1 cellular context compared by ENCODE assay signal in genomic region chr1:234866007-234866866, GRCh38.
TF ChIP-seq lines count a peak whose summit lies in the region.

No MANE protein-coding gene starts in this region.

TF ChIP-seq in HepG2, 621 proteins besides CTCF, POLR2A, EP300 and RAD21 (continued from another document and continues in another):
- TF ChIP-seq TGIF2 (CRISPR knock-in tag; IDR thresholded peaks at IDR 0.05) (0 out of 2 replicates have a peak, but pooled peaks have one; percentile 18), ZNF34 (CRISPR knock-in tag; IDR thresholded peaks at IDR 0.05; ENCODE audit: borderline replicate concordance) (no peak), MXI1 (IDR thresholded peaks at IDR 0.05; ENCODE audit: borderline replicate concordance, low read depth, low read length) (peak; percentile 26; the same call in 1 of the 3 replicates), FUBP1 (CRISPR knock-in tag; IDR thresholded peaks at IDR 0.05; ENCODE audit: borderline replicate concordance) (no peak), NR0B2 (CRISPR knock-in tag; IDR thresholded peaks at IDR 0.05) (no peak), SMAD9 (CRISPR knock-in tag; IDR thresholded peaks at IDR 0.05) (no peak), ZNF614 (CRISPR knock-in tag; IDR thresholded peaks at IDR 0.05; ENCODE audit: borderline replicate concordance) (no peak), TFDP1 (CRISPR knock-in tag; IDR thresholded peaks at IDR 0.05; ENCODE audit: borderline replicate concordance) (0 out of 2 replicates have a peak, but pooled peaks have one; percentile 9), ATF4 (CRISPR knock-in tag; IDR thresholded peaks at IDR 0.05) (0 out of 4 replicates have a peak, but pooled peaks of 1 of the 2 experiments have one; percentile 21), MLLT10 (CRISPR knock-in tag; IDR thresholded peaks at IDR 0.05) (no peak), SP5 (CRISPR knock-in tag; IDR thresholded peaks at IDR 0.05; ENCODE audit: borderline replicate concordance, low read depth) (peak; percentile 92), MTERF4 (CRISPR knock-in tag; IDR thresholded peaks at IDR 0.05) (0 out of 2 replicates have a peak, but pooled peaks have one; percentile 41), ATF3 (CRISPR knock-in tag; IDR thresholded peaks at IDR 0.05) (peak; percentile 38; the same call in 1 of the 2 replicates), REL (CRISPR knock-in tag; conservative IDR thresholded peaks at IDR 0.05) (no peak), ZNF672 (CRISPR knock-in tag; IDR thresholded peaks at IDR 0.05) (no peak), HMG20A (CRISPR knock-in tag; IDR thresholded peaks at IDR 0.05; ENCODE audit: borderline replicate concordance) (peak; percentile 21; the same call in 1 of the 2 replicates), TFE3 (CRISPR knock-in tag; IDR thresholded peaks at IDR 0.05) (peak; percentile 66; the same call in 1 of the 2 replicates), TCF7 (IDR thresholded peaks at IDR 0.05; ENCODE audit: low read depth) (0 out of 2 replicates have a peak, but pooled peaks have one; percentile 17), GATAD2A (CRISPR knock-in tag; IDR thresholded peaks at IDR 0.05) (peak; percentile 39; the same call in 1 of the 2 replicates), SMAD3 (CRISPR knock-in tag; IDR thresholded peaks at IDR 0.05) (no peak), TOE1 (CRISPR knock-in tag; IDR thresholded peaks at IDR 0.05) (no peak), TEAD3 (CRISPR knock-in tag; optimal IDR thresholded peaks at IDR 0.05; ENCODE audit: borderline replicate concordance) (peak; percentile 36), ZNF350 (CRISPR knock-in tag; IDR thresholded peaks at IDR 0.05; ENCODE audit: borderline replicate concordance, low read depth) (peak; percentile 26; the same call in 1 of the 2 replicates), ZNF335 (CRISPR knock-in tag; IDR thresholded peaks at IDR 0.05) (0 out of 2 replicates have a peak, but pooled peaks have one; percentile 26), ZNF605 (CRISPR knock-in tag; IDR thresholded peaks at IDR 0.05) (no peak), ZMAT5 (CRISPR knock-in tag; IDR thresholded peaks at IDR 0.05; ENCODE audit: borderline replicate concordance, low read depth) (no peak), ZZZ3 (CRISPR knock-in tag; IDR thresholded peaks at IDR 0.05; ENCODE audit: borderline replicate concordance) (no peak), ZNF546 (CRISPR knock-in tag; conservative IDR thresholded peaks at IDR 0.05) (no peak), CREBL2 (CRISPR knock-in tag; IDR thresholded peaks at IDR 0.05; ENCODE audit: borderline replicate concordance) (no peak), ZMAT3 (CRISPR knock-in tag; conservative IDR thresholded peaks at IDR 0.05) (no peak), ARNT (IDR thresholded peaks at IDR 0.05) (no peak), KIAA2018 (CRISPR knock-in tag; IDR thresholded peaks at IDR 0.05; ENCODE audit: borderline replicate concordance) (no peak), HOMEZ (CRISPR knock-in tag; IDR thresholded peaks at IDR 0.05; ENCODE audit: low read depth) (peak; percentile 66; the same call in 1 of the 2 replicates), HNRNPH1 (optimal IDR thresholded peaks at IDR 0.05; ENCODE audit: low read depth, low read length) (no peak), ZBTB4 (CRISPR knock-in tag; IDR thresholded peaks at IDR 0.05; ENCODE audit: borderline replicate concordance) (peak; percentile 43; the same call in 1 of the 2 replicates), ZNF563 (CRISPR knock-in tag; IDR thresholded peaks at IDR 0.05) (0 out of 2 replicates have a peak, but pooled peaks have one; percentile 35)
